ENCODE assay signal across 12 cellular contexts in the genomic region with DNA sequence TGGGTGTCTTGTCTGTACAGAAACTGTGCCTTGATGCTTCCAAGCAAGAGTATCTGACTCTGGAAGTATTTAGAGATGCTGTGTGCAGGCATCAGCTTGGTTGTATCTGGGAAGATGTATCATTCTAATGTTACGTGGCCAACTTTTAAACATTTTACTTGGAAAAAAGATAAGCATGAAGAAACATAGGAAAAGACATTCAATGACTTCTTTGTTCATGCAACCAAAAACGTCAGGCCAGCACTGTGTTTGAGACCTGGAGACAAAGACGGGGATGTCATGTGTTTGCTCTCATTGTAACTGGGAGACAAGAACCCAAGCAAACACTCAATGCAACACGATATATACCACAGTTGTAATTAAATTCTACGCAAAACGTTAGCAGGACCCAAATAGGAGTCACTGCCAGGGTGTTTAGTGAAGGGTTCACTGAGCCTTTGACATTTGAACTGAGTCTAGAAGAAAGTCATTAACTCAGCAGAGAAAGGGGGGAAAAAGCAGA. TPM values are rescaled to one million over a fixed set of nuclear protein-coding genes. Genes with fewer than 3 reads are reported as not detected.
DNase-seq lines count a peak whose midpoint lies in the region; ATAC-seq and TF ChIP-seq lines count a peak whose summit lies in the region.
"Had no signal": no experiment of that assay in that cellular context is flagged by ENCODE, and none has a peak within 500 bp of the region (broad histone marks: within the 10 kb centered on the region; RNA-seq: fewer than 3 reads in every experiment).

No MANE protein-coding gene starts in this region.

- H3K27me3 ChIP-seq in layer of hippocampus (ENCODE audit: control insufficient read depth, insufficient read depth, low read length) (no peaks in the 10 kb centered on the region), suprapubic skin (no peaks in the 10 kb centered on the region), BE2C (no peaks in the 10 kb centered on the region)

- H3K27ac Mint-ChIP-seq in activated B cell treated with CpG ODN at 0.5 μM for 24 hours = peak overlapping the region; percentile 82
- H3K27ac Mint-ChIP-seq in effector memory CD8-positive, alpha-beta T cell = no peak overlapping the region
- H3K27ac Mint-ChIP-seq: activated naive CD4-positive, alpha-beta T cell treated with anti-CD3 and anti-CD28 coated beads, Interleukin-2, amount 50 U/mL, for 24 hours had no signal

- H3K9me3 ChIP-seq in suprapubic skin (no peaks in the 10 kb centered on the region), BE2C (no peaks in the 10 kb centered on the region)

- H3K4me3 ChIP-seq in suprapubic skin = no peak overlapping the region
- no peak overlapping the region for H3K4me3 ChIP-seq in BE2C (ENCODE audit: low read depth, low read length)

- peaks cover 13% of the 10 kb centered on the region for H3K4me1 ChIP-seq in suprapubic skin
- no peaks in the 10 kb centered on the region for H3K4me1 ChIP-seq in BE2C

- peak overlapping the region; percentile 2 for H3K4me3 Mint-ChIP-seq in activated B cell treated with CpG ODN at 0.5 μM for 24 hours
- no peak overlapping the region for H3K4me3 Mint-ChIP-seq in effector memory CD8-positive, alpha-beta T cell
- H3K4me3 Mint-ChIP-seq: activated naive CD4-positive, alpha-beta T cell treated with anti-CD3 and anti-CD28 coated beads, Interleukin-2, amount 50 U/mL, for 24 hours had no signal

- 77% methylated on average over 6 of the region's 6 CpGs for WGBS in suprapubic skin

- H3K27ac ChIP-seq in layer of hippocampus (ENCODE audit: low read depth, low read length) = peak overlapping the region; percentile 91
- H3K27ac ChIP-seq in suprapubic skin = peak overlapping the region; percentile 85

- TF ChIP-seq EP300 in suprapubic skin (IDR thresholded peaks at IDR 0.05) = no peak

- POLR2A ChIA-PET in activated B cell treated with CpG ODN at 0.5 μM for 24 hours (lab: Charles Lee) = interaction anchor here (0.7 to 1.5 kb wide), 3 partner anchors 10 to 46 kb away, joined by 3 to 6 read pairs (median 3); no protein-coding TSS in a partner anchor

- no peak for ATAC-seq in activated B cell treated with CpG ODN at 0.5 μM for 24 hours (ENCODE audit: low read depth)
- no peak for ATAC-seq in effector memory CD8-positive, alpha-beta T cell (replicated peaks)

- peak; percentile 23 for DNase-seq in NCI-H1417 treated with DMSO at 0.1 percent for 48 hours (lab: John Stamatoyannopoulos, UW)
- DNase-seq in activated B cell treated with CpG ODN at 0.5 μM for 24 hours = no peak
- DNase-seq in suprapubic skin (ENCODE audit: low spot score in 2 of 2) = no peak
- no peak for DNase-seq in effector memory CD8-positive, alpha-beta T cell
- DNase-seq in activated T-cell treated with anti-CD3 and anti-CD28 coated beads, Interleukin-2, amount 50 U/mL, for 48 hours = no peak
- DNase-seq in BE2C = no peak
- no peak for DNase-seq in middle frontal gyrus (ENCODE audit: extremely low spot score, low spot score)
- DNase-seq: activated CD4-positive, alpha-beta T cell treated with anti-CD3 and anti-CD28 coated beads, Interleukin-2, amount 50 U/mL, for 4 hours; DMS 273 treated with DMSO at 0.1 percent for 48 hours; KBM-7 had no signal

- H3K27me3 Mint-ChIP-seq in activated B cell treated with CpG ODN at 0.5 μM for 24 hours = no peaks in the 10 kb centered on the region
- peaks cover 2 to 5% of the 10 kb centered on the region in 2 donors for H3K27me3 Mint-ChIP-seq in effector memory CD8-positive, alpha-beta T cell
- H3K27me3 Mint-ChIP-seq: activated naive CD4-positive, alpha-beta T cell treated with anti-CD3 and anti-CD28 coated beads, Interleukin-2, amount 50 U/mL, for 24 hours had no signal

- no peak for TF ChIP-seq POLR2A in suprapubic skin (IDR thresholded peaks at IDR 0.05)

- no peak for TF ChIP-seq CTCF in activated B cell treated with CpG ODN at 0.5 μM for 24 hours (IDR thresholded peaks at IDR 0.05)
- TF ChIP-seq CTCF in suprapubic skin (IDR thresholded peaks at IDR 0.05) = no peak
- TF ChIP-seq CTCF in BE2C (IDR thresholded peaks at IDR 0.05; ENCODE audit: low read depth, low read length) = no peak

- H3K36me3 ChIP-seq in suprapubic skin = no peaks in the 10 kb centered on the region
- no peaks in the 10 kb centered on the region for H3K36me3 ChIP-seq in BE2C

- H3K4me1 Mint-ChIP-seq in activated B cell treated with CpG ODN at 0.5 μM for 24 hours = peaks cover 42% of the 10 kb centered on the region
- no peaks in the 10 kb centered on the region for H3K4me1 Mint-ChIP-seq in effector memory CD8-positive, alpha-beta T cell (ENCODE audit: low read depth in 2 of 2)
- H3K4me1 Mint-ChIP-seq: activated naive CD4-positive, alpha-beta T cell treated with anti-CD3 and anti-CD28 coated beads, Interleukin-2, amount 50 U/mL, for 24 hours had no signal

- no peaks in the 10 kb centered on the region for H3K9me3 Mint-ChIP-seq in activated B cell treated with CpG ODN at 0.5 μM for 24 hours
- peaks cover 0 to 1% of the 10 kb centered on the region in 2 donors for H3K9me3 Mint-ChIP-seq in effector memory CD8-positive, alpha-beta T cell
- H3K9me3 Mint-ChIP-seq: activated naive CD4-positive, alpha-beta T cell treated with anti-CD3 and anti-CD28 coated beads, Interleukin-2, amount 50 U/mL, for 24 hours had no signal

- H3K36me3 Mint-ChIP-seq in activated B cell treated with CpG ODN at 0.5 μM for 24 hours (ENCODE audit: low read depth) = no peaks in the 10 kb centered on the region
- no peaks in the 10 kb centered on the region for H3K36me3 Mint-ChIP-seq in effector memory CD8-positive, alpha-beta T cell (ENCODE audit: insufficient read depth)
- H3K36me3 Mint-ChIP-seq: activated naive CD4-positive, alpha-beta T cell treated with anti-CD3 and anti-CD28 coated beads, Interleukin-2, amount 50 U/mL, for 24 hours had no signal

- CTCF ChIA-PET in activated B cell treated with CpG ODN at 0.5 μM for 24 hours (lab: Charles Lee) = no interaction called here

- intact Hi-C loops in activated B cell treated with CpG ODN at 0.5 μM for 24 hours (cut with micrococcal nuclease) = loop anchor here (5.0 kb wide), 1 partner anchor 36 kb away; no protein-coding TSS in a partner anchor

RNA-seq across cellular contexts. Expression of a gene that starts 8.9 kb away (rescaled TPM):
- total RNA-seq in activated B cell treated with CpG ODN at 0.5 μM for 24 hours (49.2 and 49.6 TPM in 2 replicates), suprapubic skin (10 to 100 TPM in 2 of 4 donors, 1 to 10 TPM in 2; 8.0 to 24.1 (median 10.5) TPM)
- polyA plus RNA-seq in BE2C (2012; ENCODE audit: insufficient read depth, insufficient read length, low read depth) = 0.05 TPM
